Comparison of ENCODE assay signal across 21 cellular contexts in genomic region chr10:26085549-26085948, GRCh38.
"Had no signal": no experiment of that assay in that cellular context is flagged by ENCODE, and none has a peak within 500 bp of the region (broad histone marks: within the 10 kb centered on the region; RNA-seq: fewer than 3 reads in every experiment).

No MANE protein-coding gene starts in this region.

- H3K36me3 Mint-ChIP-seq: naive thymus-derived CD4-positive, alpha-beta T cell; stimulated activated effector memory CD8-positive, alpha-beta T cell treated with anti-CD3 and anti-CD28 coated beads, Interleukin-12 subunit alpha, Interleukin-12 subunit beta, amount 100 ng/mL, for 72 hours; type B pancreatic cell had no signal

- H3K4me3 ChIP-seq: left lung, ovary, psoas muscle, sigmoid colon, testis, tibial artery had no signal

- H3K27me3 Mint-ChIP-seq: type B pancreatic cell had no signal

- DNase-seq: effector CD8-positive, alpha-beta T cell; hypothalamus; left cardiac atrium; left lung; mesenchymal stem cell; midbrain; naive thymus-derived CD4-positive, alpha-beta T cell; occipital lobe; ovary; psoas muscle; right cardiac atrium; sigmoid colon; stimulated activated CD4-positive, alpha-beta T cell treated with anti-CD3 and anti-CD28 coated beads, Interleukin-2, amount 100 ng/mL, for 24 hours; stimulated activated CD4-positive, alpha-beta T cell treated with anti-CD3 and anti-CD28 coated beads, Interleukin-4, amount 100 ng/mL, for 24 hours; stimulated activated naive CD8-positive, alpha-beta T cell treated with anti-CD3 and anti-CD28 coated beads, Interleukin-15, Interleukin-2, amounts not matched to agents 100 U/mL and 50 U/mL, for 24 hours; substantia nigra; testis; tibial artery had no signal

- H3K9me3 ChIP-seq: ovary, psoas muscle, sigmoid colon, testis, tibial artery had no signal

- H3K4me1 ChIP-seq: left lung, psoas muscle, sigmoid colon, testis, tibial artery had no signal

- H3K4me1 Mint-ChIP-seq: naive thymus-derived CD4-positive, alpha-beta T cell; nephron; stimulated activated effector memory CD8-positive, alpha-beta T cell treated with anti-CD3 and anti-CD28 coated beads, Interleukin-12 subunit alpha, Interleukin-12 subunit beta, amount 100 ng/mL, for 72 hours had no signal

- H3K27ac ChIP-seq: left lung, ovary, psoas muscle, sigmoid colon, testis, tibial artery had no signal

- H3K27me3 ChIP-seq: left lung, ovary, sigmoid colon, testis, tibial artery had no signal

- H3K9me3 Mint-ChIP-seq: type B pancreatic cell had no signal

- ATAC-seq: left cardiac atrium; left lung; naive thymus-derived CD4-positive, alpha-beta T cell; psoas muscle; right cardiac atrium; stimulated activated effector memory CD8-positive, alpha-beta T cell treated with anti-CD3 and anti-CD28 coated beads, Interleukin-12 subunit alpha, Interleukin-12 subunit beta, amount 100 ng/mL, for 72 hours; stimulated activated naive CD8-positive, alpha-beta T cell treated with anti-CD3 and anti-CD28 coated beads, Interleukin-15, Interleukin-2, amounts not matched to agents 100 U/mL and 50 U/mL, for 24 hours had no signal

- H3K4me3 Mint-ChIP-seq: naive thymus-derived CD4-positive, alpha-beta T cell; nephron; stimulated activated effector memory CD8-positive, alpha-beta T cell treated with anti-CD3 and anti-CD28 coated beads, Interleukin-12 subunit alpha, Interleukin-12 subunit beta, amount 100 ng/mL, for 72 hours; type B pancreatic cell had no signal

- H3K36me3 ChIP-seq: left lung, ovary, sigmoid colon, tibial artery had no signal

- H3K27ac Mint-ChIP-seq: naive thymus-derived CD4-positive, alpha-beta T cell; nephron; stimulated activated effector memory CD8-positive, alpha-beta T cell treated with anti-CD3 and anti-CD28 coated beads, Interleukin-12 subunit alpha, Interleukin-12 subunit beta, amount 100 ng/mL, for 72 hours; type B pancreatic cell had no signal
